In the genomic region with DNA sequence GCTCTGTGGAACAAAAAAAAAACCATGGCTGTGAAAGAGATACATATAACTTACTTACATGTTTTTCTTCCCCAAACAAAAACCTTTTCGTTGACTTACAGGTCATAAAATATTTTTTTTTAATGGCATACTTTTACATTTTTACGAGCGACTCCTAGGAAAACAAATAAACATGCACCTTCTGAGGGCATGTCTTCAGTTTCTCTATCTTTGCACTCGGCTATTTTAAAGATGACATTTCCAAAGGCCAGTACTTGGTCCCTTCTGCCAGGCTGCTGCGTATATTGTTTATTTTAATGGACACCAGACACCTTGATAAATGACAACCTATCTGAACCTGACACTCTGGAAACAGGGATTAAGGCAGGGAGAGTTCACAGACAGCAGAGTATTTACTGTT, we compare ENCODE assay signal across 20 cellular contexts. TPM values are rescaled to one million over a fixed set of nuclear protein-coding genes. Genes with fewer than 3 reads are reported as not detected.
DNase-seq lines count a peak whose midpoint lies in the region; ATAC-seq, FAIRE-seq and TF ChIP-seq lines count a peak whose summit lies in the region.
"Had no signal": no experiment of that assay in that cellular context is flagged by ENCODE, and none has a peak within 500 bp of the region (broad histone marks: within the 10 kb centered on the region; RNA-seq: fewer than 3 reads in every experiment).

No MANE protein-coding gene starts in this region.

- H3K36me3 Mint-ChIP-seq in nephron (ENCODE audit: low read depth): peaks cover 29% of the 10 kb centered on the region

- H3K27me3 Mint-ChIP-seq in nephron (ENCODE audit: low read depth): no peaks in the 10 kb centered on the region
- H3K27me3 Mint-ChIP-seq: activated CD4-positive, alpha-beta T cell treated with anti-CD3 and anti-CD28 coated beads for 36 hours had no signal

- no peak overlapping the region for H3K4me3 Mint-ChIP-seq in nephron
- H3K4me3 Mint-ChIP-seq: activated CD4-positive, alpha-beta T cell treated with anti-CD3 and anti-CD28 coated beads for 36 hours; natural killer cell had no signal

- FAIRE-seq in GM12892 (lab: Jason Lieb, UNC): no peak
- FAIRE-seq: D721Med, GM19239, H54 had no signal

- peak overlapping the region in 2 of 3 experiments; percentile 7 to 19 for H3K27ac Mint-ChIP-seq in nephron
- H3K27ac Mint-ChIP-seq: activated CD4-positive, alpha-beta T cell treated with anti-CD3 and anti-CD28 coated beads for 36 hours; activated T-helper 2 cell treated with anti-CD3 and anti-CD28 coated beads, Interferon-gamma antibody, Interleukin-2, Interleukin-4, amounts not matched to agents 10 μg/mL and 5 μg/mL and 100 μg/mL, durations not matched to agents 14 hours and 24 hours and 36 hours; natural killer cell had no signal

- H3K9me3 Mint-ChIP-seq in nephron: no peaks in the 10 kb centered on the region
- H3K9me3 Mint-ChIP-seq: activated T-helper 2 cell treated with anti-CD3 and anti-CD28 coated beads, Interferon-gamma antibody, Interleukin-2, Interleukin-4, amounts not matched to agents 10 μg/mL and 5 μg/mL and 100 μg/mL, durations not matched to agents 14 hours and 24 hours and 36 hours; natural killer cell had no signal

- peak overlapping the region; percentile 22 for H3K4me3 ChIP-seq in choroid plexus epithelial cell (ENCODE audit: low read depth, low read length)
- H3K4me3 ChIP-seq: breast epithelium, dorsolateral prefrontal cortex, esophagus muscularis mucosa, thoracic aorta had no signal

- ATAC-seq in HG03108 (IDR thresholded peaks at IDR 0.05; ENCODE audit: unreplicated experiment): no peak
- ATAC-seq: activated CD4-positive, alpha-beta T cell treated with anti-CD3 and anti-CD28 coated beads for 36 hours; natural killer cell had no signal

- peak; percentile 60 for DNase-seq in DMS153 treated with DMSO at 0.1 percent for 48 hours (lab: John Stamatoyannopoulos, UW; ENCODE audit: unreplicated experiment)
- no peak for DNase-seq in DMS153 (lab: John Stamatoyannopoulos, UW)
- peak; percentile 44 for DNase-seq in NCI-H2029 treated with DMSO at 0.1 percent for 48 hours (lab: John Stamatoyannopoulos, UW)
- no peak for DNase-seq in choroid plexus epithelial cell (ENCODE audit: low read depth)
- no peak for DNase-seq in GM12892 (ENCODE audit: insufficient read length)
- no peak for DNase-seq in T-helper 9 cell
- DNase-seq: 8988T; activated CD4-positive, alpha-beta T cell treated with anti-CD3 and anti-CD28 coated beads for 36 hours; dorsolateral prefrontal cortex; natural killer cell; NCI-H1105 had no signal

- TF ChIP-seq POLR2A in GM12892 (IDR thresholded peaks at IDR 0.05; ENCODE audit: low read depth, low read length): no peak

- TF ChIP-seq CTCF in choroid plexus epithelial cell (conservative IDR thresholded peaks at IDR 0.05; ENCODE audit: low read depth, low read length) (no peak), nephron (IDR thresholded peaks at IDR 0.05; ENCODE audit: unreplicated experiment in 3 of 3) (no peak)

- H3K4me1 Mint-ChIP-seq in nephron: no peaks in the 10 kb centered on the region

RNA-seq across cellular contexts. Expression of a gene that starts 49.4 kb away (rescaled TPM):
- 17.4 TPM for polyA plus RNA-seq in GM12892 (2012; ENCODE audit: missing spikeins)

Comparison
In these comparisons a context has a peak if more than half of its experiments do, and no peak if none do; other contexts are left out.
1. DNase-seq: peak in DMS153 treated with DMSO at 0.1 percent for 48 hours (single experiment) and NCI-H2029 treated with DMSO at 0.1 percent for 48 hours (single experiment); none in DMS153 (single experiment), choroid plexus epithelial cell (single experiment), GM12892 (single experiment) and T-helper 9 cell (single experiment).